ENCODE assay signal across 17 cellular contexts in the genomic region with DNA sequence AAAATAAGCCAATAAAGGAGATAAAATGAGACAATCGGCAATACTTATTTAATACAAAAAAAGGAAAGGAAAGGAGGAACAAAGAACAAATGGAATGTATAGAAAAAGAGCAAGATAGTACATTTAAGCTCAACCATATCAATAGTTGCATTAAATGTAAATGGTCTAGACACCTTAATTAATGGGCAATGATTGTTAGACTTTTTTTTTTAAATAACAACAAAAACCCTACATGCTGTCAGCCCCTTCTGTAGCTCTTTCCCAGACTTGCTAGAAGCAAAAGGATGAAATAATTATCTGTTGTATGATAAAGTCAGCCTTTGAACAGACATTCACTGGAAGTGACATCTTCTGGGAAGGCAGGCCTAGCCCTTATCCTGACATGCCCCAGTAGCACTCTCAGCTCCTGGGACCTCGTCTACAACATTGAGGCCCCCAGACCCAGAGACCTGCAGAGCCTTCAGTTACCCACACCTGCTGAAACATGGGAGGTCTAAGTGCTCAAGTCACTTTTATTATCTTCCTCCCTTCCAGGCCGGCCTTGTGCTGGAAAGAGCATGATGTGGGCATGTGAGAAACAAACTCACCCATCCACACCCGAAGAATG. TPM values are rescaled to one million over a fixed set of nuclear protein-coding genes. Genes with fewer than 3 reads are reported as not detected.
DNase-seq lines count a peak whose midpoint lies in the region; ATAC-seq, FAIRE-seq and TF ChIP-seq lines count a peak whose summit lies in the region.
"Had no signal": no experiment of that assay in that cellular context is flagged by ENCODE, and none has a peak within 500 bp of the region (broad histone marks: within the 10 kb centered on the region; RNA-seq: fewer than 3 reads in every experiment).

No MANE protein-coding gene starts in this region.

- no peak for DNase-seq in GM23338 (ENCODE audit: low spot score)
- DNase-seq in HepG2 (ENCODE audit: low spot score) = no peak
- DNase-seq in spleen = no peak
- DNase-seq in T1000 (lab: John Stamatoyannopoulos, UW) = no peak
- DNase-seq: CD4-positive, CD25-positive, alpha-beta regulatory T cell; DMS53; MG63; NCI-H1092; NCI-H2107; NCI-H2227 treated with DMSO at 0.1 percent for 48 hours; NCI-H524 had no signal

- no peak for TF ChIP-seq CTCF in GM23338 (conservative IDR thresholded peaks at IDR 0.05; ENCODE audit: low read depth in 2 of 2)
- no peak for TF ChIP-seq CTCF in HepG2 (CRISPR knock-in tag; IDR thresholded peaks at IDR 0.05)
- no peak for TF ChIP-seq CTCF in spleen (IDR thresholded peaks at IDR 0.05 in 8 of 11, conservative IDR thresholded peaks at IDR 0.05 in 3 of 11)
- TF ChIP-seq CTCF in gastroesophageal sphincter (IDR thresholded peaks at IDR 0.05) = no peak

- no peak for TF ChIP-seq POLR2A in HepG2 (IDR thresholded peaks at IDR 0.05; ENCODE audit: insufficient read depth in 1 of 2, low read depth in 2 of 2, low read length in 2 of 2)
- no peak for TF ChIP-seq POLR2A in spleen (IDR thresholded peaks at IDR 0.05)
- no peak for TF ChIP-seq POLR2A in gastroesophageal sphincter (IDR thresholded peaks at IDR 0.05)

- peaks cover 18% of the 10 kb centered on the region for H3K4me1 Mint-ChIP-seq in GM23338

- TF ChIP-seq RAD21 in HepG2 (CRISPR knock-in tag; IDR thresholded peaks at IDR 0.05) = no peak

- peak overlapping the region; percentile 59 for H3K4me3 Mint-ChIP-seq in GM23338
- H3K4me3 Mint-ChIP-seq: B cell; CD4-positive, CD25-positive, alpha-beta regulatory T cell had no signal

- H3K9me3 Mint-ChIP-seq in GM23338 = peaks cover 12% of the 10 kb centered on the region
- H3K9me3 Mint-ChIP-seq: CD4-positive, CD25-positive, alpha-beta regulatory T cell had no signal

- H3K36me3 ChIP-seq in GM23338 (ENCODE audit: insufficient read depth) (0 out of 2 replicates have a peak, but pooled peaks cover 4% of the 10 kb centered on the region), HUES64 (ENCODE audit: insufficient read depth, low read length) (peaks cover 18% of the 10 kb centered on the region), HepG2 (replicated peaks in 1 of 2; ENCODE audit: control insufficient read depth in 1 of 2, insufficient read depth in 2 of 2, low read length in 2 of 2) (peaks cover 4 to 18% of the 10 kb centered on the region in 2 experiments), spleen (peaks cover 0 to 36% (median 13%) of the 10 kb centered on the region in 6 donors), gastroesophageal sphincter (peaks cover 0 to 36% of the 10 kb centered on the region in 2 donors)

- H3K9me2 ChIP-seq in GM23338 (ENCODE audit: insufficient read depth) = no peaks in the 10 kb centered on the region; the same call in 1 of the 2 replicates

- H3K9ac ChIP-seq in HUES64 (ENCODE audit: low read depth, low read length) (no peak overlapping the region), HepG2 (ENCODE audit: insufficient read depth, low read depth, low read length) (peak overlapping the region; percentile 91)

- H3K27ac Mint-ChIP-seq in GM23338 = no peak overlapping the region; the same call in 1 of the 2 replicates
- H3K27ac Mint-ChIP-seq: B cell had no signal

- H4K20me1 ChIP-seq in GM23338 (replicated peaks; ENCODE audit: insufficient read depth) = 0 out of 2 replicates have a peak, but pooled peaks cover 6% of the 10 kb centered on the region
- peaks cover 33% of the 10 kb centered on the region for H4K20me1 ChIP-seq in HepG2 (ENCODE audit: insufficient read depth, low read length)

- H3K4me2 ChIP-seq in GM23338 = no peak overlapping the region
- peak overlapping the region; percentile 85 for H3K4me2 ChIP-seq in HepG2 (ENCODE audit: low read depth, low read length)

- TF ChIP-seq EP300 in HepG2 (IDR thresholded peaks at IDR 0.05; ENCODE audit: low read depth in 2 of 2, low read length in 2 of 2) (no peak), HepG2 (CRISPR knock-in tag; IDR thresholded peaks at IDR 0.05; ENCODE audit: borderline replicate concordance) (no peak), gastroesophageal sphincter (IDR thresholded peaks at IDR 0.05) (no peak)

- 0 out of 2 replicates have a peak, but pooled peaks cover 3% of the 10 kb centered on the region for H3K9me3 ChIP-seq in HUES64 (ENCODE audit: insufficient read depth, low read depth, low read length)
- H3K9me3 ChIP-seq in HepG2 (ENCODE audit: low read length) = peaks cover 5% of the 10 kb centered on the region
- H3K9me3 ChIP-seq in spleen = peaks cover 0 to 11% (median 5%) of the 10 kb centered on the region in 8 donors
- H3K9me3 ChIP-seq in gastroesophageal sphincter = no peaks in the 10 kb centered on the region
- H3K9me3 ChIP-seq: MG63 had no signal

- no peak overlapping the region for H3K4me3 ChIP-seq in GM23338
- H3K4me3 ChIP-seq in HUES64 (ENCODE audit: low read length) = peak overlapping the region; percentile 31
- H3K4me3 ChIP-seq in HepG2 (replicated peaks in 1 of 3; ENCODE audit: insufficient read depth in 1 of 3, low read depth in 2 of 3, low read length in 3 of 3) = peak overlapping the region; percentile 74 to 81 (median 75)
- no peak overlapping the region for H3K4me3 ChIP-seq in spleen
- H3K4me3 ChIP-seq in gastroesophageal sphincter = no peak overlapping the region
- H3K4me3 ChIP-seq: MG63 had no signal

- BruUV-seq in HepG2 (replicated peaks; lab: Mats Ljungman, UMichigan) = TSS peak; percentile 90

- no peak overlapping the region for H3K27ac ChIP-seq in GM23338 (ENCODE audit: low read depth)
- H3K27ac ChIP-seq in HUES64 (ENCODE audit: low read depth, low read length) = no peak overlapping the region; the same call in 1 of the 2 replicates
- peak overlapping the region; percentile 86 for H3K27ac ChIP-seq in HepG2 (ENCODE audit: extremely low read length, insufficient read depth, low read length)
- peak overlapping the region in 5 of 8 donors; percentile 44 to 74 (median 56) for H3K27ac ChIP-seq in spleen
- no peak overlapping the region for H3K27ac ChIP-seq in gastroesophageal sphincter

- no peak for FAIRE-seq in HepG2 (lab: Jason Lieb, UNC)

- H3K27me3 ChIP-seq in GM23338 (ENCODE audit: insufficient read depth) (no peaks in the 10 kb centered on the region), HUES64 (ENCODE audit: insufficient read depth, low read length) (no peaks in the 10 kb centered on the region), HepG2 (ENCODE audit: control insufficient read depth in 1 of 2, insufficient read depth in 2 of 2, low read length in 2 of 2) (no peaks in the 10 kb centered on the region; a peak in 1 of 5 replicates), spleen (replicated peaks in 1 of 7) (no peaks in the 10 kb centered on the region), gastroesophageal sphincter (no peaks in the 10 kb centered on the region)
- H3K27me3 ChIP-seq: MG63 had no signal

- H2AFZ ChIP-seq in GM23338 (no peak overlapping the region), HepG2 (ENCODE audit: low read length) (no peak overlapping the region)

- H3K79me2 ChIP-seq in GM23338 (replicated peaks; ENCODE audit: insufficient read depth) (no peaks in the 10 kb centered on the region), HepG2 (ENCODE audit: insufficient read depth, low read length) (peaks cover 60% of the 10 kb centered on the region)

- POLR2A ChIA-PET in HepG2 (lab: Yijun Ruan, JAX) = interaction anchor here (0.7 to 4.1 kb wide), 18 partner anchors 9 to 101 kb away, joined by 3 to 72 read pairs (median 12); a partner anchor contains a TSS

- intact Hi-C loops in HepG2 (cut with micrococcal nuclease; ENCODE audit: unreplicated experiment) (loop anchor here (2.0 kb wide), 1 partner anchor 14 kb away; a partner anchor contains a TSS), spleen (cut with DNase I; ENCODE audit: low total_unique reads) (no loop called here)

- H3F3A ChIP-seq in GM23338 (replicated peaks; ENCODE audit: low read depth) = peaks cover 9% of the 10 kb centered on the region; the same call in 1 of the 2 replicates

- ATAC-seq in GM23338 (no peak), HepG2 (peak; percentile 13), HG03159 (IDR thresholded peaks at IDR 0.05; ENCODE audit: unreplicated experiment) (no peak), gastroesophageal sphincter (no peak)
- ATAC-seq: Panc1, Right ventricle myocardium inferior had no signal

- in situ Hi-C loops in HepG2 (cut with HindIII; ENCODE audit: extremely low pct_ligation_motif_present, low pct_unique_long_range_greater_than_20kb) = loop anchor here (5.0 kb wide), 2 partner anchors 56 to 101 kb away; a partner anchor contains a TSS

- peaks cover 11% of the 10 kb centered on the region for H3K4me1 ChIP-seq in GM23338 (ENCODE audit: insufficient read depth)
- H3K4me1 ChIP-seq in HUES64 (ENCODE audit: insufficient read depth, low read length) = peaks cover 5% of the 10 kb centered on the region; the same call in 1 of the 2 replicates
- H3K4me1 ChIP-seq in HepG2 (ENCODE audit: insufficient read depth, low read length) = peaks cover 52% of the 10 kb centered on the region
- H3K4me1 ChIP-seq in spleen = peaks cover 13 to 33% (median 25%) of the 10 kb centered on the region in 6 donors
- peaks cover 0 to 13% (median 8%) of the 10 kb centered on the region in 3 donors for H3K4me1 ChIP-seq in gastroesophageal sphincter

- CTCF ChIA-PET in HepG2 (lab: Yijun Ruan, JAX; ENCODE audit: low intra/inter-chr PET ratio, low total read pairs) = no interaction called here

- WGBS in HUES64 = 96% methylated on average over 2 of the region's 4 CpGs
- WGBS in HepG2 (ENCODE audit: low lambda C conversion rate) = under 1% methylated on average over 4 of the region's 4 CpGs
- WGBS in spleen, 5 donors = 93 to 98% (median 97%) methylated on average over 4 of the region's 4 CpGs
- 73 to 93% methylated on average over 1 to 4 of the region's 4 CpGs for WGBS in gastroesophageal sphincter (ENCODE audit: low coverage in 1 of 2), 2 donors

- H3K27me3 Mint-ChIP-seq in GM23338 (ENCODE audit: insufficient read depth, low read depth, poor library complexity) = peaks cover 3% of the 10 kb centered on the region
- H3K27me3 Mint-ChIP-seq: B cell; CD4-positive, CD25-positive, alpha-beta regulatory T cell had no signal

- H3K36me3 Mint-ChIP-seq in GM23338 (ENCODE audit: low read depth) = peaks cover 48% of the 10 kb centered on the region

RNA-seq across cellular contexts. Expression of a gene that starts 13.4 kb away (rescaled TPM):
- total RNA-seq in GM23338 (2014; rRNA removed; shearing (Covaris generic)) = 381 and 392 TPM in 2 replicates
- 215 and 225 TPM in 2 replicates for polyA plus RNA-seq in GM23338 (2016; fragmentation: Nextera tagmentation; extraction: Ambion mirVana)
- polyA plus RNA-seq in HUES64 (2013, experiment 1 of 2) = 136 TPM
- polyA plus RNA-seq in HUES64 (2013, experiment 2 of 2) = 121 TPM
- 153 and 186 TPM in 2 replicates for total RNA-seq in HepG2 (2016; rRNA removed; fragmentation: Illumina TruSeq; extraction: Trizol)
- total RNA-seq in HepG2 (2016; cell fraction: cytosol; rRNA removed; fragmentation: Illumina TruSeq; extraction: Trizol; ENCODE audit: low read depth) = 171 and 229 TPM in 2 replicates
- total RNA-seq in HepG2 (2016; cell fraction: insoluble cytoplasmic fraction; rRNA removed; fragmentation: Illumina TruSeq; extraction: Trizol) = 166 and 191 TPM in 2 replicates
- total RNA-seq in HepG2 (2016; cell fraction: membrane; rRNA removed; fragmentation: Illumina TruSeq; extraction: Trizol) = 186 and 219 TPM in 2 replicates
- 86.2 and 101 TPM in 2 replicates for total RNA-seq in HepG2 (2016; cell fraction: nucleus; rRNA removed; fragmentation: Illumina TruSeq; extraction: Trizol)
- 123 and 142 TPM in 2 replicates for polyA plus RNA-seq in HepG2 (2011; rRNA removed)
- 108 and 239 TPM in 2 replicates for polyA plus RNA-seq in HepG2 (2011; cell fraction: cytosol; rRNA removed)
- polyA plus RNA-seq in HepG2 (2011; cell fraction: nucleus; rRNA removed) = 125 and 162 TPM in 2 replicates
- polyA plus RNA-seq in HepG2 (2012) = 61.3 and 68.1 TPM in 2 replicates
- polyA plus RNA-seq in HepG2 (2016; cell fraction: cytosol; fragmentation: Illumina TruSeq; extraction: Trizol; ENCODE audit: low read depth) = 162 and 202 TPM in 2 replicates
- polyA plus RNA-seq in HepG2 (2016; cell fraction: insoluble cytoplasmic fraction; fragmentation: Illumina TruSeq; extraction: Trizol; ENCODE audit: low read depth) = 128 and 130 TPM in 2 replicates
- polyA plus RNA-seq in HepG2 (2016; cell fraction: membrane; fragmentation: Illumina TruSeq; extraction: Trizol; ENCODE audit: low read depth) = 134 and 168 TPM in 2 replicates
- 129 and 133 TPM in 2 replicates for polyA plus RNA-seq in HepG2 (2016; cell fraction: nucleus; fragmentation: Illumina TruSeq; extraction: Trizol; ENCODE audit: insufficient read depth, low read depth)
- polyA minus RNA-seq in HepG2 (2011; rRNA and poly(A)+ RNA removed; ENCODE audit: low replicate concordance) = 49.5 and 64.5 TPM in 2 replicates
- polyA minus RNA-seq in HepG2 (2011; cell fraction: cytosol; rRNA and poly(A)+ RNA removed) = 22.7 and 31.5 TPM in 2 replicates
- polyA minus RNA-seq in HepG2 (2011; cell fraction: nucleus; rRNA and poly(A)+ RNA removed) = 17.3 and 18.4 TPM in 2 replicates
- total RNA-seq in spleen = 100 to 1,000 TPM in 3 of 7 donors, 10 to 100 TPM in 4; 56.7 to 198 (median 76.4) TPM
- 100 to 1,000 TPM; 119 to 226 (median 184) TPM for polyA plus RNA-seq in spleen
- total RNA-seq in gastroesophageal sphincter = 100 to 1,000 TPM; 188 to 513 (median 363) TPM

RNA-seq across cellular contexts. Expression of a gene that starts 29.2 kb away (rescaled TPM):
- 74.3 and 78.7 TPM in 2 replicates for total RNA-seq in GM23338 (2014; rRNA removed; shearing (Covaris generic))
- polyA plus RNA-seq in GM23338 (2016; fragmentation: Nextera tagmentation; extraction: Ambion mirVana) (19.2 and 23.7 TPM in 2 replicates), HepG2 (2011; rRNA removed) (116 and 135 TPM in 2 replicates), spleen (100 to 1,000 TPM in 1 of 3 donors, 10 to 100 TPM in 2; 56.2 to 114 (median 61.6) TPM)
- polyA plus RNA-seq in HUES64 (2013, experiment 1 of 2) = 42.6 TPM
- polyA plus RNA-seq in HUES64 (2013, experiment 2 of 2) = 50.8 TPM
- total RNA-seq in HepG2 (2016; rRNA removed; fragmentation: Illumina TruSeq; extraction: Trizol) (85.7 and 96.2 TPM in 2 replicates), spleen (100 to 1,000 TPM; 107 to 184 (median 141) TPM), gastroesophageal sphincter (100 to 1,000 TPM; 134 to 283 (median 143) TPM)
- 66.8 and 84.2 TPM in 2 replicates for total RNA-seq in HepG2 (2016; cell fraction: cytosol; rRNA removed; fragmentation: Illumina TruSeq; extraction: Trizol; ENCODE audit: low read depth)
- total RNA-seq in HepG2 (2016; cell fraction: insoluble cytoplasmic fraction; rRNA removed; fragmentation: Illumina TruSeq; extraction: Trizol) = 76.8 and 97.9 TPM in 2 replicates
- 171 and 190 TPM in 2 replicates for total RNA-seq in HepG2 (2016; cell fraction: membrane; rRNA removed; fragmentation: Illumina TruSeq; extraction: Trizol)
- 48.2 and 57.1 TPM in 2 replicates for total RNA-seq in HepG2 (2016; cell fraction: nucleus; rRNA removed; fragmentation: Illumina TruSeq; extraction: Trizol)
- polyA plus RNA-seq in HepG2 (2011; cell fraction: cytosol; rRNA removed) = 114 and 136 TPM in 2 replicates
- polyA plus RNA-seq in HepG2 (2011; cell fraction: nucleus; rRNA removed) = 362 and 435 TPM in 2 replicates
- 58.6 and 80.7 TPM in 2 replicates for polyA plus RNA-seq in HepG2 (2012)
- polyA plus RNA-seq in HepG2 (2016; cell fraction: cytosol; fragmentation: Illumina TruSeq; extraction: Trizol; ENCODE audit: low read depth) = 81.6 and 107 TPM in 2 replicates
- polyA plus RNA-seq in HepG2 (2016; cell fraction: insoluble cytoplasmic fraction; fragmentation: Illumina TruSeq; extraction: Trizol; ENCODE audit: low read depth) = 105 and 119 TPM in 2 replicates
- 182 and 194 TPM in 2 replicates for polyA plus RNA-seq in HepG2 (2016; cell fraction: membrane; fragmentation: Illumina TruSeq; extraction: Trizol; ENCODE audit: low read depth)
- polyA plus RNA-seq in HepG2 (2016; cell fraction: nucleus; fragmentation: Illumina TruSeq; extraction: Trizol; ENCODE audit: insufficient read depth, low read depth) = 146 and 159 TPM in 2 replicates
- 159 and 183 TPM in 2 replicates for polyA minus RNA-seq in HepG2 (2011; rRNA and poly(A)+ RNA removed; ENCODE audit: low replicate concordance)
- polyA minus RNA-seq in HepG2 (2011; cell fraction: cytosol; rRNA and poly(A)+ RNA removed) = 76.1 and 78.3 TPM in 2 replicates
- 46.7 and 48.0 TPM in 2 replicates for polyA minus RNA-seq in HepG2 (2011; cell fraction: nucleus; rRNA and poly(A)+ RNA removed)

RNA-seq across cellular contexts. Expression of a gene that starts 34.5 kb away (rescaled TPM):
- 4.4 and 7.5 TPM in 2 replicates for total RNA-seq in GM23338 (2014; rRNA removed; shearing (Covaris generic))
- polyA plus RNA-seq in GM23338 (2016; fragmentation: Nextera tagmentation; extraction: Ambion mirVana) (0.66 and 0.70 TPM in 2 replicates), HepG2 (2011; rRNA removed) (2.8 and 4.0 TPM in 2 replicates), spleen (1 to 10 TPM in 2 of 3 donors, under 1 TPM in 1; 0.74 to 2.9 (median 1.1) TPM)
- polyA plus RNA-seq in HUES64 (2013, experiment 1 of 2) = 1.9 TPM
- polyA plus RNA-seq in HUES64 (2013, experiment 2 of 2) = 2.3 TPM
- total RNA-seq in HepG2 (2016; rRNA removed; fragmentation: Illumina TruSeq; extraction: Trizol) (3.2 and 4.2 TPM in 2 replicates), spleen (10 to 100 TPM in 1 of 7 donors, 1 to 10 TPM in 6; 4.2 to 11.5 (median 7.9) TPM), gastroesophageal sphincter (1 to 10 TPM; 2.0 to 4.8 (median 3.2) TPM)
- total RNA-seq in HepG2 (2016; cell fraction: cytosol; rRNA removed; fragmentation: Illumina TruSeq; extraction: Trizol; ENCODE audit: low read depth) = 1.2 and 1.6 TPM in 2 replicates
- total RNA-seq in HepG2 (2016; cell fraction: insoluble cytoplasmic fraction; rRNA removed; fragmentation: Illumina TruSeq; extraction: Trizol) = 2.4 and 3.9 TPM in 2 replicates
- total RNA-seq in HepG2 (2016; cell fraction: membrane; rRNA removed; fragmentation: Illumina TruSeq; extraction: Trizol) = 4.3 and 4.4 TPM in 2 replicates
- total RNA-seq in HepG2 (2016; cell fraction: nucleus; rRNA removed; fragmentation: Illumina TruSeq; extraction: Trizol) = 3.6 and 4.2 TPM in 2 replicates
- polyA plus RNA-seq in HepG2 (2011; cell fraction: cytosol; rRNA removed) = 3.7 and 4.3 TPM in 2 replicates
- polyA plus RNA-seq in HepG2 (2011; cell fraction: nucleus; rRNA removed) = 7.2 and 7.5 TPM in 2 replicates
- 3.6 and 4.3 TPM in 2 replicates for polyA plus RNA-seq in HepG2 (2012)
- 1.0 and 1.1 TPM in 2 replicates for polyA plus RNA-seq in HepG2 (2016; cell fraction: cytosol; fragmentation: Illumina TruSeq; extraction: Trizol; ENCODE audit: low read depth)
- 2.3 and 2.7 TPM in 2 replicates for polyA plus RNA-seq in HepG2 (2016; cell fraction: insoluble cytoplasmic fraction; fragmentation: Illumina TruSeq; extraction: Trizol; ENCODE audit: low read depth)
- polyA plus RNA-seq in HepG2 (2016; cell fraction: membrane; fragmentation: Illumina TruSeq; extraction: Trizol; ENCODE audit: low read depth) = 3.4 and 3.5 TPM in 2 replicates
- 2.8 and 3.1 TPM in 2 replicates for polyA plus RNA-seq in HepG2 (2016; cell fraction: nucleus; fragmentation: Illumina TruSeq; extraction: Trizol; ENCODE audit: insufficient read depth, low read depth)
- polyA minus RNA-seq in HepG2 (2011; rRNA and poly(A)+ RNA removed; ENCODE audit: low replicate concordance) = 6.6 and 17.0 TPM in 2 replicates
- 6.2 and 8.1 TPM in 2 replicates for polyA minus RNA-seq in HepG2 (2011; cell fraction: cytosol; rRNA and poly(A)+ RNA removed)
- polyA minus RNA-seq in HepG2 (2011; cell fraction: nucleus; rRNA and poly(A)+ RNA removed) = 8.2 TPM in 2 replicates

RNA-seq across cellular contexts. Expression of a gene that starts 42.3 kb away (rescaled TPM):
- 4.3 and 11.6 TPM in 2 replicates for total RNA-seq in GM23338 (2014; rRNA removed; shearing (Covaris generic))
- polyA plus RNA-seq in GM23338 (2016; fragmentation: Nextera tagmentation; extraction: Ambion mirVana) = 9.5 and 12.4 TPM in 2 replicates
- 5.6 TPM for polyA plus RNA-seq in HUES64 (2013, experiment 1 of 2)
- 9.2 TPM for polyA plus RNA-seq in HUES64 (2013, experiment 2 of 2)
- 0.98 and 1.0 TPM in 2 replicates for total RNA-seq in HepG2 (2016; rRNA removed; fragmentation: Illumina TruSeq; extraction: Trizol)
- total RNA-seq in HepG2 (2016; cell fraction: cytosol; rRNA removed; fragmentation: Illumina TruSeq; extraction: Trizol; ENCODE audit: low read depth) = 0.81 and 1.1 TPM in 2 replicates
- 0.56 and 1.3 TPM in 2 replicates for total RNA-seq in HepG2 (2016; cell fraction: insoluble cytoplasmic fraction; rRNA removed; fragmentation: Illumina TruSeq; extraction: Trizol)
- 1.6 and 1.9 TPM in 2 replicates for total RNA-seq in HepG2 (2016; cell fraction: membrane; rRNA removed; fragmentation: Illumina TruSeq; extraction: Trizol)
- total RNA-seq in HepG2 (2016; cell fraction: nucleus; rRNA removed; fragmentation: Illumina TruSeq; extraction: Trizol) = 1.3 and 1.5 TPM in 2 replicates
- 36.7 and 45.2 TPM in 2 replicates for polyA plus RNA-seq in HepG2 (2011; rRNA removed)
- polyA plus RNA-seq in HepG2 (2011; cell fraction: cytosol; rRNA removed) = 20.7 and 22.4 TPM in 2 replicates
- 219 and 230 TPM in 2 replicates for polyA plus RNA-seq in HepG2 (2011; cell fraction: nucleus; rRNA removed)
- 37.3 and 46.9 TPM in 2 replicates for polyA plus RNA-seq in HepG2 (2012)
- polyA plus RNA-seq in HepG2 (2016; cell fraction: cytosol; fragmentation: Illumina TruSeq; extraction: Trizol; ENCODE audit: low read depth) = 0.70 and 1.5 TPM in 2 replicates
- 1.3 and 2.2 TPM in 2 replicates for polyA plus RNA-seq in HepG2 (2016; cell fraction: insoluble cytoplasmic fraction; fragmentation: Illumina TruSeq; extraction: Trizol; ENCODE audit: low read depth)
- 1.5 and 2.0 TPM in 2 replicates for polyA plus RNA-seq in HepG2 (2016; cell fraction: membrane; fragmentation: Illumina TruSeq; extraction: Trizol; ENCODE audit: low read depth)
- polyA plus RNA-seq in HepG2 (2016; cell fraction: nucleus; fragmentation: Illumina TruSeq; extraction: Trizol; ENCODE audit: insufficient read depth, low read depth) = 3.7 and 4.4 TPM in 2 replicates
- 12.3 and 14.1 TPM in 2 replicates for polyA minus RNA-seq in HepG2 (2011; rRNA and poly(A)+ RNA removed; ENCODE audit: low replicate concordance)
- 6.8 and 7.6 TPM in 2 replicates for polyA minus RNA-seq in HepG2 (2011; cell fraction: cytosol; rRNA and poly(A)+ RNA removed)
- polyA minus RNA-seq in HepG2 (2011; cell fraction: nucleus; rRNA and poly(A)+ RNA removed) = 30.6 and 31.2 TPM in 2 replicates
- 10 to 100 TPM in 1 of 7 donors, 1 to 10 TPM in 6; 2.7 to 11.7 (median 8.3) TPM for total RNA-seq in spleen
- polyA plus RNA-seq in spleen = 1 to 10 TPM; 3.0 to 3.7 (median 3.2) TPM
- 10 to 100 TPM in 2 of 4 donors, 1 to 10 TPM in 2; 5.1 to 32.2 (median 8.8) TPM for total RNA-seq in gastroesophageal sphincter

Comparison
In these comparisons a context has a peak if more than half of its experiments do, and no peak if none do; other contexts are left out.
1. H3K27ac ChIP-seq: peak in HepG2 (single experiment) and spleen (5 of 8); none in GM23338 (single experiment), HUES64 (single experiment) and gastroesophageal sphincter (0 of 4).
2. H3K4me3 ChIP-seq: peak in HUES64 (single experiment) and HepG2 (3 of 3); none in GM23338 (single experiment), spleen (0 of 8) and gastroesophageal sphincter (0 of 2).